11 cellular contexts compared by ENCODE assay signal in genomic region chr18:61855127-61855991, GRCh38. TPM values are rescaled to one million over a fixed set of nuclear protein-coding genes. Genes with fewer than 3 reads are reported as not detected.
"Had no signal": no experiment of that assay in that cellular context is flagged by ENCODE, and none has a peak within 500 bp of the region (broad histone marks: within the 10 kb centered on the region; RNA-seq: fewer than 3 reads in every experiment).

No MANE protein-coding gene starts in this region.

- DNase-seq: activated CD4-positive, alpha-beta memory T cell treated with anti-CD3 and anti-CD28 coated beads for 36 hours; activated gamma-delta T cell treated with Interleukin-2 at 50 U/mL for 16 hours; activated naive CD8-positive, alpha-beta T cell treated with anti-CD3 and anti-CD28 coated beads, Interleukin-2, amount 10 ng/mL, durations not matched to agents 7 days and 5 days; activated T-cell treated with anti-CD3 and anti-CD28 coated beads, Interleukin-2, amount 50 U/mL, for 48 hours; effector memory CD4-positive, alpha-beta T cell; mucosa of descending colon; naive thymus-derived CD8-positive, alpha-beta T cell; sigmoid colon; stimulated activated CD4-positive, alpha-beta T cell treated with anti-CD3 and anti-CD28 coated beads, Interleukin-12 subunit alpha, Interleukin-12 subunit beta, amount 100 ng/mL, for 4 hours had no signal

- H3K36me3 ChIP-seq: sigmoid colon, thoracic aorta had no signal

- H3K27ac ChIP-seq: sigmoid colon, thoracic aorta, VCaP had no signal

- H3K9me3 ChIP-seq: mucosa of descending colon, sigmoid colon, thoracic aorta had no signal

- ATAC-seq: mucosa of descending colon; naive thymus-derived CD8-positive, alpha-beta T cell had no signal

- H3K4me3 ChIP-seq: mucosa of descending colon, sigmoid colon, thoracic aorta had no signal

- H3K27me3 ChIP-seq: sigmoid colon had no signal

RNA-seq across cellular contexts. Expression of gene RNF152, which starts 37.4 kb away (rescaled TPM):
- polyA plus RNA-seq: naive thymus-derived CD8-positive, alpha-beta T cell had no signal
